Comparison of ENCODE assay signal across 8 cellular contexts in genomic region chr6:87322304-87323212, GRCh38. TPM values are rescaled to one million over a fixed set of nuclear protein-coding genes. Genes with fewer than 3 reads are reported as not detected.
DNase-seq lines count a peak whose midpoint lies in the region; ATAC-seq and TF ChIP-seq lines count a peak whose summit lies in the region.

TSS of gene SMIM8 (plus strand) at chr6:87322588. CDS start at chr6:87337032, 14,444 bp downstream.

- H3K9ac ChIP-seq in adipocyte (ENCODE audit: low read length) = peak within 1 kb of the TSS; percentile 93

- H3K9me3 ChIP-seq in adipocyte (ENCODE audit: control insufficient read depth, low read length) (no peaks in the 10 kb centered on the region), left ventricle myocardium inferior (replicated peaks) (no peaks in the 10 kb centered on the region), prostate gland (no peaks in the 10 kb centered on the region), upper lobe of right lung (no peaks in the 10 kb centered on the region)

- peak; percentile 100 for ATAC-seq in HG02588 (IDR thresholded peaks at IDR 0.05; ENCODE audit: unreplicated experiment)
- ATAC-seq in upper lobe of right lung = peak; percentile 100

- under 1% methylated on average over 51 of the region's 60 CpGs for WGBS in prostate gland

- H3K4me1 ChIP-seq in adipocyte (ENCODE audit: control insufficient read depth, insufficient read depth, low read length) (no peaks in the 10 kb centered on the region), left ventricle myocardium inferior (peaks cover 14% of the 10 kb centered on the region), prostate gland (replicated peaks) (no peaks in the 10 kb centered on the region), upper lobe of right lung (no peaks in the 10 kb centered on the region)

- H3K36me3 ChIP-seq in adipocyte (ENCODE audit: control insufficient read depth, insufficient read depth, low read length, severe bottlenecking) (no peaks in the 10 kb centered on the region), left ventricle myocardium inferior (no peaks in the 10 kb centered on the region), prostate gland (no peaks in the 10 kb centered on the region), upper lobe of right lung (no peaks in the 10 kb centered on the region)

- TF ChIP-seq POLR2A in NB4 (IDR thresholded peaks at IDR 0.05; ENCODE audit: extremely low read depth, insufficient read length) = peak; percentile 76
- TF ChIP-seq POLR2A in prostate gland (IDR thresholded peaks at IDR 0.05) = peak; percentile 40

- H3K27me3 ChIP-seq in adipocyte (replicated peaks; ENCODE audit: control insufficient read depth, insufficient read depth, low read length) (no peaks in the 10 kb centered on the region), left ventricle myocardium inferior (ENCODE audit: low read depth) (no peaks in the 10 kb centered on the region), prostate gland (replicated peaks; ENCODE audit: insufficient read depth) (no peaks in the 10 kb centered on the region), upper lobe of right lung (no peaks in the 10 kb centered on the region)

- peak within 1 kb of the TSS; percentile 90 for H3K27ac ChIP-seq in left ventricle myocardium inferior (replicated peaks)
- peak within 1 kb of the TSS; percentile 71 to 72 for H3K27ac ChIP-seq in prostate gland
- peak within 1 kb of the TSS; percentile 76 for H3K27ac ChIP-seq in upper lobe of right lung

- H3K4me3 ChIP-seq in NB4 (ENCODE audit: low read depth, low read length) (peak within 1 kb of the TSS; percentile 93), adipocyte (ENCODE audit: low read length) (peak within 1 kb of the TSS; percentile 100), left ventricle myocardium inferior (peak within 1 kb of the TSS; percentile 98), prostate gland (peak within 1 kb of the TSS; percentile 77 to 90), upper lobe of right lung (peak within 1 kb of the TSS; percentile 79)

- TF ChIP-seq CTCF in GM12874 (IDR thresholded peaks at IDR 0.05; ENCODE audit: insufficient read depth, low read depth, low read length) (peak; percentile 100), NB4 (IDR thresholded peaks at IDR 0.05; ENCODE audit: low read depth, low read length) (peak; percentile 94), left ventricle myocardium inferior (IDR thresholded peaks at IDR 0.05; ENCODE audit: borderline replicate concordance) (peak; percentile 100), prostate gland (IDR thresholded peaks at IDR 0.05) (peak; percentile 86 to 98 (median 94)), upper lobe of right lung (IDR thresholded peaks at IDR 0.05) (peak; percentile 99)

- DNase-seq in NB4 (ENCODE audit: low read depth) (peak; percentile 86), SW480 (ENCODE audit: low spot score) (peak; percentile 80), adipocyte (ENCODE audit: low read depth) (peak; percentile 93), left ventricle myocardium inferior (peak; percentile 84), prostate gland (ENCODE audit: low spot score) (peak; percentile 78), upper lobe of right lung (peak; percentile 94)

- intact Hi-C loops in left ventricle myocardium inferior (cut with micrococcal nuclease) (no loop called here), prostate gland (cut with DNase I) (no loop called here), upper lobe of right lung (cut with DNase I) (no loop called here)

RNA-seq across cellular contexts. Expression of gene SMIM8, which starts in this region (rescaled TPM):
- 17.7 TPM for total RNA-seq in left ventricle myocardium inferior
- 10 to 100 TPM in 1 of 2 donors, 1 to 10 TPM in 1; 6.1 to 12.9 TPM for total RNA-seq in prostate gland
- 9.5 TPM for total RNA-seq in upper lobe of right lung

Comparison
In these comparisons a context has a peak if more than half of its experiments do, and no peak if none do; other contexts are left out.
1. Peak in every context shown above with its lines: DNase-seq, ATAC-seq, H3K4me3 ChIP-seq and H3K27ac ChIP-seq.